In genomic region chr6:109343518-109343917, GRCh38 we compare ENCODE assay signal across 16 cellular contexts. TPM values are rescaled to one million over a fixed set of nuclear protein-coding genes. Genes with fewer than 3 reads are reported as not detected.
DNase-seq lines count a peak whose midpoint lies in the region; TF ChIP-seq lines count a peak whose summit lies in the region.
"Had no signal": no experiment of that assay in that cellular context is flagged by ENCODE, and none has a peak within 500 bp of the region (broad histone marks: within the 10 kb centered on the region; RNA-seq: fewer than 3 reads in every experiment).

No MANE protein-coding gene starts in this region.

- no peak overlapping the region for H3K23ac ChIP-seq in mesendoderm (ENCODE audit: low read length)
- no peak overlapping the region for H3K23ac ChIP-seq in H9 (ENCODE audit: insufficient read length, low read depth, low read length)

- H2BK15ac ChIP-seq in mesendoderm (replicated peaks; ENCODE audit: low read depth), result no peak overlapping the region
- H2BK15ac ChIP-seq in H9 (ENCODE audit: low read depth, low read length), result no peak overlapping the region

- H3K79me1 ChIP-seq in mesendoderm (ENCODE audit: low read length), result no peaks in the 10 kb centered on the region
- H3K79me1 ChIP-seq in H9 (ENCODE audit: insufficient read depth, low read depth, low read length, poor library complexity, severe bottlenecking), result no peaks in the 10 kb centered on the region

- no peak overlapping the region for H3T11ph ChIP-seq in H9 (ENCODE audit: low read length)

- H3K4me2 ChIP-seq in PC-9, result no peak overlapping the region
- no peak overlapping the region for H3K4me2 ChIP-seq in mesendoderm (ENCODE audit: low read length)
- H3K4me2 ChIP-seq in H9 (ENCODE audit: insufficient read depth, insufficient read length, low read length), result no peak overlapping the region

- H3F3A ChIP-seq in PC-9 (ENCODE audit: insufficient read depth, low read depth), result peaks cover 11% of the 10 kb centered on the region; the same call in 1 of the 2 replicates

- H2BK5ac ChIP-seq in mesendoderm (ENCODE audit: low read length) (no peak overlapping the region), H9 (ENCODE audit: insufficient read length, low read length) (no peak overlapping the region)

- no peak overlapping the region for H2BK20ac ChIP-seq in H9 (ENCODE audit: low read depth, low read length, poor library complexity, severe bottlenecking)

- H3K14ac ChIP-seq in H9 (ENCODE audit: insufficient read depth, low read length), result no peak overlapping the region

- H4K5ac ChIP-seq in mesendoderm (ENCODE audit: low read length) (no peak overlapping the region), H9 (ENCODE audit: insufficient read length, low read depth, low read length) (no peak overlapping the region)

- H4K20me1 ChIP-seq in PC-9 (ENCODE audit: insufficient read depth), result no peaks in the 10 kb centered on the region
- H4K20me1 ChIP-seq in H9 (ENCODE audit: control insufficient read depth, insufficient read depth, insufficient read length), result no peaks in the 10 kb centered on the region

- H3K4me1 Mint-ChIP-seq in nephron progenitor cell (peaks cover 5% of the 10 kb centered on the region), H9 (peaks cover 5 to 9% of the 10 kb centered on the region in 2 experiments)
- H3K4me1 Mint-ChIP-seq: CD8-positive, alpha-beta memory T cell had no signal

- H3K27me3 ChIP-seq in PC-9 (ENCODE audit: insufficient read depth, low read depth) (no peaks in the 10 kb centered on the region), stomach (no peaks in the 10 kb centered on the region), esophagus muscularis mucosa (no peaks in the 10 kb centered on the region), mesendoderm (ENCODE audit: insufficient read depth, low read length, poor library complexity) (no peaks in the 10 kb centered on the region), H9 (ENCODE audit: insufficient read depth, low read length) (no peaks in the 10 kb centered on the region)
- H3K27me3 ChIP-seq: BE2C had no signal

- H3K23me2 ChIP-seq in H9 (ENCODE audit: insufficient read length, low read depth, low read length, poor library complexity, severe bottlenecking), result no peaks in the 10 kb centered on the region

- H4K91ac ChIP-seq in H9 (ENCODE audit: insufficient read length, low read depth, low read length), result no peak overlapping the region

- H3K36me3 Mint-ChIP-seq in nephron progenitor cell (ENCODE audit: low read depth) (no peaks in the 10 kb centered on the region), H9 (ENCODE audit: insufficient read depth in 1 of 3, low read depth in 3 of 3) (no peaks in the 10 kb centered on the region; a peak in 1 of 7 replicates)

- H2AK5ac ChIP-seq in mesendoderm (ENCODE audit: low read length), result no peak overlapping the region
- H2AK5ac ChIP-seq in H9 (ENCODE audit: insufficient read length, low read length), result no peak overlapping the region

- H4K8ac ChIP-seq in mesendoderm (ENCODE audit: low read depth, low read length) (no peak overlapping the region), H9 (replicated peaks; ENCODE audit: insufficient read length, low read depth, low read length) (no peak overlapping the region)

- no peak overlapping the region for H3K9ac ChIP-seq in mesendoderm (ENCODE audit: low read length)
- H3K9ac ChIP-seq in H9 (ENCODE audit: extremely low read depth, insufficient read length, low read length), result no peak overlapping the region

- no peak for TF ChIP-seq CTCF in PC-9 (conservative IDR thresholded peaks at IDR 0.05)
- no peak for TF ChIP-seq CTCF in nephron progenitor cell (IDR thresholded peaks at IDR 0.05)
- no peak for TF ChIP-seq CTCF in stomach (IDR thresholded peaks at IDR 0.05)
- no peak for TF ChIP-seq CTCF in esophagus muscularis mucosa (IDR thresholded peaks at IDR 0.05)
- TF ChIP-seq CTCF in H9 (conservative IDR thresholded peaks at IDR 0.05), result no peak

- H3K4me1 ChIP-seq in PC-9 (replicated peaks; ENCODE audit: insufficient read depth), result peaks cover 23% of the 10 kb centered on the region
- peaks cover 12 to 34% (median 20%) of the 10 kb centered on the region in 4 donors for H3K4me1 ChIP-seq in stomach
- H3K4me1 ChIP-seq in esophagus muscularis mucosa, result no peaks in the 10 kb centered on the region
- H3K4me1 ChIP-seq in mesendoderm (ENCODE audit: control insufficient read depth, low read depth, low read length), result no peaks in the 10 kb centered on the region
- no peaks in the 10 kb centered on the region for H3K4me1 ChIP-seq in H9 (ENCODE audit: insufficient read depth, low read length)

- no peak overlapping the region for H2BK12ac ChIP-seq in H9 (ENCODE audit: insufficient read length, low read depth, low read length)

- H3K27me3 Mint-ChIP-seq in nephron progenitor cell (ENCODE audit: low read depth, poor library complexity) (peaks cover 5% of the 10 kb centered on the region), H9 (ENCODE audit: low read depth) (no peaks in the 10 kb centered on the region; the same call in 1 of the 2 replicates)
- H3K27me3 Mint-ChIP-seq: CD4-positive, CD25-positive, alpha-beta regulatory T cell had no signal

- H3K18ac ChIP-seq in mesendoderm (ENCODE audit: low read length), result no peak overlapping the region
- no peak overlapping the region for H3K18ac ChIP-seq in H9 (ENCODE audit: insufficient read length, low read depth, low read length)

- H3K4ac ChIP-seq in mesendoderm (ENCODE audit: low read depth, low read length) (no peak overlapping the region), H9 (ENCODE audit: low read depth, low read length) (no peak overlapping the region)

- no peaks in the 10 kb centered on the region for H3K9me3 Mint-ChIP-seq in nephron progenitor cell
- H3K9me3 Mint-ChIP-seq in H9, result no peaks in the 10 kb centered on the region
- H3K9me3 Mint-ChIP-seq: CD8-positive, alpha-beta memory T cell had no signal

- peak overlapping the region; percentile 38 for H3K27ac Mint-ChIP-seq in nephron progenitor cell
- H3K27ac Mint-ChIP-seq in H9, result no peak overlapping the region
- H3K27ac Mint-ChIP-seq: CD4-positive, CD25-positive, alpha-beta regulatory T cell had no signal

- intact Hi-C loops in PC-9 (cut with micrococcal nuclease; ENCODE audit: unreplicated experiment), result loop anchor here (5.0 kb wide), 1 partner anchor 39 kb away; the partner anchor contains the start of gene CD164
- intact Hi-C loops in stomach (cut with DNase I; ENCODE audit: low total_unique reads), result no loop called here
- intact Hi-C loops in esophagus muscularis mucosa (cut with DNase I), result no loop called here

- H3K4me3 Mint-ChIP-seq in nephron progenitor cell, result no peak overlapping the region
- H3K4me3 Mint-ChIP-seq in H9, result no peak overlapping the region
- H3K4me3 Mint-ChIP-seq: CD4-positive, CD25-positive, alpha-beta regulatory T cell; CD8-positive, alpha-beta memory T cell had no signal

- H3K36me3 ChIP-seq in PC-9 (ENCODE audit: low read depth) (no peaks in the 10 kb centered on the region), stomach (no peaks in the 10 kb centered on the region), esophagus muscularis mucosa (no peaks in the 10 kb centered on the region), mesendoderm (ENCODE audit: control insufficient read depth, insufficient read depth, low read length) (no peaks in the 10 kb centered on the region)
- H3K36me3 ChIP-seq: BE2C had no signal

- 36 to 54% (median 48%) methylated on average over 7 of the region's 7 CpGs for WGBS in stomach, 5 donors
- WGBS in esophagus muscularis mucosa, result 94% methylated on average over 7 of the region's 7 CpGs
- WGBS in mesendoderm (ENCODE audit: extremely low coverage, insufficient coverage, low lambda C conversion rate), result no CpG with 5 or more reads among the region's 7 CpGs
- no CpG with 5 or more reads among the region's 7 CpGs for WGBS in H9 (ENCODE audit: extremely low coverage, insufficient read length, low lambda C conversion rate)

- no peak overlapping the region for H3K4me3 ChIP-seq in PC-9
- H3K4me3 ChIP-seq in stomach, result no peak overlapping the region
- no peak overlapping the region for H3K4me3 ChIP-seq in esophagus muscularis mucosa
- no peak overlapping the region for H3K4me3 ChIP-seq in mesendoderm (ENCODE audit: low read length)

- POLR2A ChIA-PET in PC-9 (lab: Charles Lee; ENCODE audit: unreplicated experiment), result no interaction called here

- H3K9me2 ChIP-seq in PC-9 (ENCODE audit: insufficient read depth), result no peaks in the 10 kb centered on the region

- H3K79me2 ChIP-seq in PC-9 (ENCODE audit: low read depth) (no peaks in the 10 kb centered on the region), mesendoderm (ENCODE audit: control insufficient read depth, insufficient read depth, low read length) (no peaks in the 10 kb centered on the region), H9 (ENCODE audit: insufficient read depth, low read length) (no peaks in the 10 kb centered on the region)

- H3K27ac ChIP-seq in PC-9, result peak overlapping the region; percentile 23; the same call in 1 of the 2 replicates
- H3K27ac ChIP-seq in stomach, result peak overlapping the region in 2 of 5 donors; percentile 2 to 10
- H3K27ac ChIP-seq in esophagus muscularis mucosa (replicated peaks in 1 of 4), result no peak overlapping the region
- no peak overlapping the region for H3K27ac ChIP-seq in mesendoderm (ENCODE audit: low read depth, low read length)
- no peak overlapping the region for H3K27ac ChIP-seq in H9 (ENCODE audit: insufficient read length, low read depth, low read length)

- DNase-seq in PC-9 (no peak), ecto neural progenitor cell (ENCODE audit: low spot score) (peak; percentile 19), nephron progenitor cell (no peak), stomach (peak; percentile 56), esophagus muscularis mucosa (ENCODE audit: extremely low spot score) (no peak), mesendoderm (no peak), H9 (no peak)
- DNase-seq: ACHN; BE2C; C1 segment of cervical spinal cord; CD4-positive, CD25-positive, alpha-beta regulatory T cell; CD8-positive, alpha-beta memory T cell; COR-L47; GOT3; H7; IMR-90 had no signal

- TF ChIP-seq POLR2A in stomach (IDR thresholded peaks at IDR 0.05) (no peak), esophagus muscularis mucosa (IDR thresholded peaks at IDR 0.05; ENCODE audit: low read depth) (no peak)

- H3K56ac ChIP-seq in mesendoderm (ENCODE audit: low read length) (no peak overlapping the region), H9 (ENCODE audit: insufficient read length, low read depth, low read length) (no peak overlapping the region)

- BruUV-seq in PC-9 (replicated peaks; lab: Mats Ljungman, UMichigan), result no TSS peak

- H3K9me3 ChIP-seq in PC-9 (ENCODE audit: insufficient read depth, low read depth) (no peaks in the 10 kb centered on the region), stomach (no peaks in the 10 kb centered on the region), esophagus muscularis mucosa (no peaks in the 10 kb centered on the region), H9 (ENCODE audit: control insufficient read depth, low read depth, low read length) (no peaks in the 10 kb centered on the region)
- H3K9me3 ChIP-seq: BE2C had no signal

- H2AFZ ChIP-seq in PC-9, result no peak overlapping the region
- no peak overlapping the region for H2AFZ ChIP-seq in H9 (ENCODE audit: low read length)

- TF ChIP-seq EP300 in stomach (IDR thresholded peaks at IDR 0.05) (no peak), esophagus muscularis mucosa (IDR thresholded peaks at IDR 0.05) (no peak)

- H2BK120ac ChIP-seq in mesendoderm (ENCODE audit: low read depth, low read length) (no peak overlapping the region), H9 (ENCODE audit: low read depth, low read length, poor library complexity, severe bottlenecking) (no peak overlapping the region)

- CTCF ChIA-PET in PC-9 (lab: Charles Lee), result no interaction called here

RNA-seq across cellular contexts. Expression of gene CD164, which starts 38.7 kb away (rescaled TPM):
- total RNA-seq in PC-9 (2021), result 170 and 210 TPM in 2 replicates
- 100 to 1,000 TPM in 3 of 5 donors, 10 to 100 TPM in 2; 62.4 to 453 (median 105) TPM for total RNA-seq in stomach
- polyA plus RNA-seq in stomach, result 100 to 1,000 TPM in 1 of 3 donors, 10 to 100 TPM in 2; 86.5 to 104 (median 99.4) TPM
- total RNA-seq in esophagus muscularis mucosa, result 100 to 1,000 TPM in 3 of 4 donors, 10 to 100 TPM in 1; 94.4 to 139 (median 120) TPM
- 74.4 TPM for polyA plus RNA-seq in mesendoderm (2013, experiment 1 of 2)
- 76.2 TPM for polyA plus RNA-seq in mesendoderm (2013, experiment 2 of 2)
- 130 and 132 TPM in 2 replicates for total RNA-seq in H9 (2021)

Comparison
In these comparisons a context has a peak if more than half of its experiments do, and no peak if none do; other contexts are left out.
1. DNase-seq: peak in ecto neural progenitor cell (single experiment) and stomach (single experiment); none in PC-9 (0 of 2), nephron progenitor cell (single experiment), esophagus muscularis mucosa (single experiment), mesendoderm (single experiment) and H9 (single experiment).